In genomic region chr5:43037929-43038510, GRCh38 we compare ENCODE assay signal across 1 cellular context.
TF ChIP-seq lines count a peak whose summit lies in the region.

No MANE protein-coding gene starts in this region.

TF ChIP-seq in SK-N-SH, 30 proteins besides CTCF, POLR2A, EP300 and RAD21 (continued from another document):
- TF ChIP-seq IRF3 (IDR thresholded peaks at IDR 0.05; ENCODE audit: low read depth, low read length) (no peak), ZBTB33 (IDR thresholded peaks at IDR 0.05; ENCODE audit: borderline replicate concordance, low read depth) (no peak)
TF ChIP-seq in SK-N-SH: peak in this region for 0.
